Comparison of ENCODE assay signal across 8 cellular contexts in genomic region chr13:48000559-48001126, GRCh38. TPM values are rescaled to one million over a fixed set of nuclear protein-coding genes. Genes with fewer than 3 reads are reported as not detected.
DNase-seq lines count a peak whose midpoint lies in the region; ATAC-seq and TF ChIP-seq lines count a peak whose summit lies in the region.

No MANE protein-coding gene starts in this region.

- H3K27me3 Mint-ChIP-seq in nephron (ENCODE audit: low read depth) = no peaks in the 10 kb centered on the region

- peaks cover 10% of the 10 kb centered on the region for H3K36me3 Mint-ChIP-seq in nephron (ENCODE audit: low read depth)

- no peaks in the 10 kb centered on the region for H3K9me3 Mint-ChIP-seq in nephron

- no peak for DNase-seq in AG09309 (ENCODE audit: low read depth)
- DNase-seq in esophagus squamous epithelium (lab: John Stamatoyannopoulos, UW) = no peak
- no peak for DNase-seq in activated gamma-delta T cell treated with Interleukin-2 at 50 U/mL for 16 hours
- DNase-seq in NCI-H2107 (lab: John Stamatoyannopoulos, UW) = no peak

- H3K27ac ChIP-seq in SU-DHL-6 (ENCODE audit: low read depth, low read length) = peak overlapping the region; percentile 25; the same call in 1 of the 2 replicates
- peak overlapping the region; percentile 82 to 94 (median 89) for H3K27ac ChIP-seq in esophagus squamous epithelium

- no peak for TF ChIP-seq POLR2A in esophagus squamous epithelium (IDR thresholded peaks at IDR 0.05)

- H3K36me3 ChIP-seq in SU-DHL-6 (ENCODE audit: low read length) (peaks cover under 1% of the 10 kb centered on the region; the same call in 1 of the 2 replicates), esophagus squamous epithelium (peaks cover 0 to 29% (median 9%) of the 10 kb centered on the region in 3 donors)

- peak overlapping the region; percentile 37 to 88 (median 79) for H3K27ac Mint-ChIP-seq in nephron

- no peaks in the 10 kb centered on the region for H3K9me2 ChIP-seq in SU-DHL-6 (replicated peaks; ENCODE audit: insufficient read depth, low read length)

- peak overlapping the region; percentile 91 for H3K9ac ChIP-seq in SU-DHL-6 (ENCODE audit: low read length)

- H4K20me1 ChIP-seq in SU-DHL-6 (ENCODE audit: low read depth, low read length) = no peaks in the 10 kb centered on the region; the same call in 1 of the 2 replicates

- peak; percentile 14 for ATAC-seq in GM18520 (IDR thresholded peaks at IDR 0.05; ENCODE audit: unreplicated experiment)
- peak; percentile 28 for ATAC-seq in HG03039 (IDR thresholded peaks at IDR 0.05; ENCODE audit: unreplicated experiment)

- H3F3A ChIP-seq in SU-DHL-6 (ENCODE audit: insufficient read depth) = peaks cover 3% of the 10 kb centered on the region

- 0% methylated on average over 1 to 5 of the region's 25 CpGs for WGBS in esophagus squamous epithelium, 2 donors

- H3K4me3 ChIP-seq in AG09309 (ENCODE audit: control insufficient read depth, low read depth, low read length) (peak overlapping the region; percentile 100), SU-DHL-6 (ENCODE audit: insufficient read depth, low read length, poor library complexity, severe bottlenecking) (peak overlapping the region; percentile 95), esophagus squamous epithelium (peak overlapping the region; percentile 58 to 100 (median 94))

- no peaks in the 10 kb centered on the region for H3K27me3 ChIP-seq in SU-DHL-6 (ENCODE audit: low read length)
- H3K27me3 ChIP-seq in esophagus squamous epithelium = no peaks in the 10 kb centered on the region

- peaks cover 30% of the 10 kb centered on the region for H3K4me1 Mint-ChIP-seq in nephron

- H2AFZ ChIP-seq in SU-DHL-6 (ENCODE audit: low read depth, low read length, severe bottlenecking) = peak overlapping the region; percentile 90

- no peaks in the 10 kb centered on the region for H3K9me3 ChIP-seq in SU-DHL-6 (ENCODE audit: insufficient read depth, low read length)
- no peaks in the 10 kb centered on the region for H3K9me3 ChIP-seq in esophagus squamous epithelium

- intact Hi-C loops in esophagus squamous epithelium (cut with DNase I) = no loop called here

- H3K4me3 Mint-ChIP-seq in nephron = peak overlapping the region; percentile 97 to 99 (median 98)

- TF ChIP-seq CTCF in AG09309 (IDR thresholded peaks at IDR 0.05; ENCODE audit: control insufficient read depth, insufficient read depth, low read depth, low read length, missing control alignments) (no peak), SU-DHL-6 (IDR thresholded peaks at IDR 0.05; ENCODE audit: insufficient read depth, low read length, poor library complexity, severe bottlenecking) (no peak), esophagus squamous epithelium (IDR thresholded peaks at IDR 0.05) (no peak), nephron (IDR thresholded peaks at IDR 0.05; ENCODE audit: unreplicated experiment in 3 of 3) (no peak)

- peaks cover 8 to 44% (median 17%) of the 10 kb centered on the region in 3 donors for H3K4me1 ChIP-seq in esophagus squamous epithelium

- H3K4me2 ChIP-seq in SU-DHL-6 (ENCODE audit: low read depth, low read length, poor library complexity, severe bottlenecking) = peak overlapping the region; percentile 71

- peaks cover 52% of the 10 kb centered on the region for H3K79me2 ChIP-seq in SU-DHL-6 (ENCODE audit: insufficient read depth, low read length)

RNA-seq across cellular contexts. Expression of gene SUCLA2, which starts 0.4 kb away (rescaled TPM):
- total RNA-seq in esophagus squamous epithelium = 10 to 100 TPM; 22.7 to 56.6 (median 47.4) TPM

RNA-seq across cellular contexts. Expression of gene NUDT15, which starts 36.9 kb away (rescaled TPM):
- 10 to 100 TPM in 3 of 4 donors, 1 to 10 TPM in 1; 7.2 to 31.9 (median 18.5) TPM for total RNA-seq in esophagus squamous epithelium
